In genomic region chr22:31943206-31943975, GRCh38 we compare ENCODE assay signal across 8 cellular contexts. TPM values are rescaled to one million over a fixed set of nuclear protein-coding genes. Genes with fewer than 3 reads are reported as not detected.
DNase-seq lines count a peak whose midpoint lies in the region; FAIRE-seq and TF ChIP-seq lines count a peak whose summit lies in the region.

No MANE protein-coding gene starts in this region.

- H3K9me3 ChIP-seq in WERI-Rb-1 (ENCODE audit: severe bottlenecking) (no peaks in the 10 kb centered on the region), right atrium auricular region (no peaks in the 10 kb centered on the region), small intestine (ENCODE audit: control insufficient read depth, low read depth) (no peaks in the 10 kb centered on the region)

- 39 to 44% (median 40%) methylated on average over 15 of the region's 15 CpGs for WGBS in small intestine, 3 donors

- H3K36me3 ChIP-seq in WERI-Rb-1 (peaks cover 33% of the 10 kb centered on the region), right atrium auricular region (peaks cover 8% of the 10 kb centered on the region), small intestine (ENCODE audit: control insufficient read depth in 2 of 2, insufficient read depth in 2 of 2, low read length in 2 of 2) (peaks cover 0 to 4% of the 10 kb centered on the region in 2 donors)

- in situ Hi-C loops in ACHN (cut with HindIII; ENCODE audit: low pct_ligation_motif_present, low pct_unique_long_range_greater_than_20kb, low sequenced_read_pairs) (no loop called here), GM13976 (cut with MboI; ENCODE audit: low sequenced_read_pairs, unreplicated experiment) (loop anchor here (10.0 kb wide), 1 partner anchor 269 kb away; no protein-coding TSS in a partner anchor)

- H3K27me3 ChIP-seq in WERI-Rb-1 (ENCODE audit: insufficient read depth, low read depth, severe bottlenecking) (no peaks in the 10 kb centered on the region), right atrium auricular region (no peaks in the 10 kb centered on the region), small intestine (ENCODE audit: control insufficient read depth in 2 of 2, insufficient read depth in 2 of 2, low read length in 2 of 2) (no peaks in the 10 kb centered on the region)

- H3K4me3 ChIP-seq in WERI-Rb-1 (ENCODE audit: low read depth, low read length) (peak overlapping the region; percentile 40), right atrium auricular region (peak overlapping the region; percentile 92 to 94), small intestine (ENCODE audit: low read depth in 1 of 2, low read length in 2 of 2) (peak overlapping the region; percentile 88 to 91)

- FAIRE-seq in GM19239 (lab: Jason Lieb, UNC) (peak; percentile 18), small intestine (lab: Jason Lieb, UNC) (no peak)

- peaks cover 0 to 26% of the 10 kb centered on the region in 2 donors for H3K4me1 ChIP-seq in right atrium auricular region
- H3K4me1 ChIP-seq in small intestine (ENCODE audit: control insufficient read depth in 2 of 2, insufficient read depth in 1 of 2, low read depth in 1 of 2, low read length in 1 of 2): peaks cover 0 to 8% of the 10 kb centered on the region in 2 donors

- H3K27ac ChIP-seq in WERI-Rb-1 (peak overlapping the region; percentile 83), right atrium auricular region (peak overlapping the region; percentile 96 to 97), small intestine (ENCODE audit: low read depth in 1 of 2, low read length in 1 of 2) (peak overlapping the region; percentile 81 to 97)

- DNase-seq in GM19239 (ENCODE audit: insufficient read length, low spot score) (no peak), WERI-Rb-1 (no peak), right atrium auricular region (ENCODE audit: low spot score) (no peak), small intestine (no peak), ACHN (no peak), GM13976 (ENCODE audit: low spot score) (no peak), anterior cingulate cortex (lab: John Stamatoyannopoulos, UW) (no peak), NOMO-1 (lab: John Stamatoyannopoulos, UW; ENCODE audit: unreplicated experiment in 2 of 2) (no peak)

- TF ChIP-seq CTCF in WERI-Rb-1 (IDR thresholded peaks at IDR 0.05; ENCODE audit: low read depth, low read length): no peak
- no peak for TF ChIP-seq CTCF in right atrium auricular region (IDR thresholded peaks at IDR 0.05)
- TF ChIP-seq CTCF in GM13976 (IDR thresholded peaks at IDR 0.05; ENCODE audit: borderline replicate concordance, control extremely low read depth, extremely low read depth, insufficient read depth, missing control alignments): no peak

RNA-seq across cellular contexts. Expression of gene YWHAH, which starts 0.9 kb away (rescaled TPM):
- 10 to 100 TPM; 47.9 to 92.0 TPM for total RNA-seq in right atrium auricular region
- 10 to 100 TPM; 81.0 to 99.1 (median 98.6) TPM for polyA plus RNA-seq in small intestine

Comparison
In these comparisons a context has a peak if more than half of its experiments do, and no peak if none do; other contexts are left out.
1. H3K4me3 ChIP-seq: peak in every context shown above with its lines; median percentile 93 in right atrium auricular region; 90 in small intestine; 40 in WERI-Rb-1.